Comparison of ENCODE assay signal across 15 cellular contexts in genomic region chr19:51098366-51099069, GRCh38. TPM values are rescaled to one million over a fixed set of nuclear protein-coding genes. Genes with fewer than 3 reads are reported as not detected.
A peak's percentile ranks its signal among the peaks of the same experiment; 100 is the strongest.
DNase-seq lines count a peak whose midpoint lies in the region; ATAC-seq and TF ChIP-seq lines count a peak whose summit lies in the region.
"Had no signal": no experiment of that assay in that cellular context is flagged by ENCODE, and none has a peak within 500 bp of the region (broad histone marks: within the 10 kb centered on the region; RNA-seq: fewer than 3 reads in every experiment).

No MANE protein-coding gene starts in this region.

- H3K4me1 ChIP-seq in PC-9 (replicated peaks; ENCODE audit: insufficient read depth), result no peaks in the 10 kb centered on the region
- H3K4me1 ChIP-seq: breast epithelium had no signal

- no peaks in the 10 kb centered on the region for H3K9me3 ChIP-seq in PC-9 (ENCODE audit: insufficient read depth, low read depth)
- H3K9me3 ChIP-seq: breast epithelium had no signal

- peaks cover 37% of the 10 kb centered on the region for H3K36me3 Mint-ChIP-seq in activated CD4-positive, alpha-beta T cell treated with anti-CD3 and anti-CD28 coated beads, Interleukin-2, amount 10 ng/mL, durations not matched to agents 24 days and 14 days (ENCODE audit: low read depth)
- H3K36me3 Mint-ChIP-seq in activated naive CD4-positive, alpha-beta T cell treated with anti-CD3 and anti-CD28 coated beads, Interleukin-2, amount 50 U/mL, for 72 hours, result peaks cover 6 to 12% of the 10 kb centered on the region in 2 donors

- no peak overlapping the region for H3K4me3 ChIP-seq in PC-9

- H3K9me2 ChIP-seq in PC-9 (ENCODE audit: insufficient read depth), result no peaks in the 10 kb centered on the region

- 0 out of 2 replicates have a peak, but pooled peaks cover under 1% of the 10 kb centered on the region for H3K79me2 ChIP-seq in PC-9 (ENCODE audit: low read depth)

- no peak for TF ChIP-seq CTCF in PC-9 (conservative IDR thresholded peaks at IDR 0.05)

- H2AFZ ChIP-seq in PC-9, result no peak overlapping the region

- H3K27ac Mint-ChIP-seq in activated CD4-positive, alpha-beta T cell treated with anti-CD3 and anti-CD28 coated beads, Interleukin-2, amount 10 ng/mL, durations not matched to agents 24 days and 14 days, result no peak overlapping the region
- no peak overlapping the region for H3K27ac Mint-ChIP-seq in activated naive CD4-positive, alpha-beta T cell treated with anti-CD3 and anti-CD28 coated beads, Interleukin-2, amount 50 U/mL, for 72 hours
- H3K27ac Mint-ChIP-seq: mesothelial cell of epicardium had no signal

- no peaks in the 10 kb centered on the region for H3K9me3 Mint-ChIP-seq in activated CD4-positive, alpha-beta T cell treated with anti-CD3 and anti-CD28 coated beads, Interleukin-2, amount 10 ng/mL, durations not matched to agents 24 days and 14 days
- no peaks in the 10 kb centered on the region for H3K9me3 Mint-ChIP-seq in activated naive CD4-positive, alpha-beta T cell treated with anti-CD3 and anti-CD28 coated beads, Interleukin-2, amount 50 U/mL, for 72 hours
- H3K9me3 Mint-ChIP-seq: mesothelial cell of epicardium had no signal

- peaks cover 46% of the 10 kb centered on the region for H4K20me1 ChIP-seq in PC-9 (ENCODE audit: insufficient read depth)

- POLR2A ChIA-PET in PC-9 (lab: Charles Lee; ENCODE audit: unreplicated experiment), result no interaction called here

- peak; percentile 60 to 73 for ATAC-seq in activated naive CD4-positive, alpha-beta T cell treated with anti-CD3 and anti-CD28 coated beads, Interleukin-2, amount 50 U/mL, for 72 hours
- ATAC-seq in stimulated activated naive CD8-positive, alpha-beta T cell treated with anti-CD3 and anti-CD28 coated beads, Interleukin-15, Interleukin-2, amounts not matched to agents 100 U/mL and 50 U/mL, for 24 hours, result peak; percentile 60
- ATAC-seq in HG02870 (IDR thresholded peaks at IDR 0.05; ENCODE audit: unreplicated experiment) (no peak), GM18519 (IDR thresholded peaks at IDR 0.05; ENCODE audit: low FRiP score, unreplicated experiment) (no peak)
- ATAC-seq: PC-3 had no signal

- peaks cover 28% of the 10 kb centered on the region; the same call in 1 of the 2 replicates for H3F3A ChIP-seq in PC-9 (ENCODE audit: insufficient read depth, low read depth)

- H3K27ac ChIP-seq in PC-9, result no peak overlapping the region
- H3K27ac ChIP-seq: breast epithelium, HL-60 had no signal

- H3K27me3 Mint-ChIP-seq in activated CD4-positive, alpha-beta T cell treated with anti-CD3 and anti-CD28 coated beads, Interleukin-2, amount 10 ng/mL, durations not matched to agents 24 days and 14 days, result no peaks in the 10 kb centered on the region

- H3K27me3 ChIP-seq in PC-9 (ENCODE audit: insufficient read depth, low read depth), result no peaks in the 10 kb centered on the region
- H3K27me3 ChIP-seq: breast epithelium had no signal

- intact Hi-C loops in activated CD4-positive, alpha-beta T cell treated with anti-CD3 and anti-CD28 coated beads, Interleukin-2, amount 10 ng/mL, durations not matched to agents 24 days and 14 days (cut with micrococcal nuclease), result loop anchor here (5.0 kb wide), 1 partner anchor 171 kb away; no protein-coding TSS in a partner anchor
- intact Hi-C loops in PC-9 (cut with micrococcal nuclease; ENCODE audit: unreplicated experiment), result loop anchor here (5.0 kb wide), 2 partner anchors 296 to 316 kb away; no protein-coding TSS in a partner anchor

- H3K4me1 Mint-ChIP-seq in activated CD4-positive, alpha-beta T cell treated with anti-CD3 and anti-CD28 coated beads, Interleukin-2, amount 10 ng/mL, durations not matched to agents 24 days and 14 days, result peaks cover 24% of the 10 kb centered on the region

- peak; percentile 77 for DNase-seq in activated CD4-positive, alpha-beta T cell treated with anti-CD3 and anti-CD28 coated beads, Interleukin-2, amount 10 ng/mL, durations not matched to agents 24 days and 14 days
- no peak for DNase-seq in activated naive CD4-positive, alpha-beta T cell treated with anti-CD3 and anti-CD28 coated beads, Interleukin-2, amount 50 U/mL, for 72 hours (ENCODE audit: low spot score in 2 of 2)
- DNase-seq in iPS-NIHi7 (ENCODE audit: extremely low spot score) (peak; percentile 63), dermis blood vessel endothelial cell (no peak), PC-9 (no peak)
- peak; percentile 36 for DNase-seq in stimulated activated naive CD8-positive, alpha-beta T cell treated with anti-CD3 and anti-CD28 coated beads, Interleukin-15, Interleukin-2, amounts not matched to agents 100 U/mL and 50 U/mL, for 24 hours
- DNase-seq: NCI-H1417 treated with DMSO at 0.1 percent for 48 hours, PC-3 had no signal

- CTCF ChIA-PET in PC-9 (lab: Charles Lee), result interaction anchor here (0.6 kb wide), 1 partner anchor 558 kb away, joined by 3 read pairs; no protein-coding TSS in a partner anchor

- H3K4me3 Mint-ChIP-seq in activated CD4-positive, alpha-beta T cell treated with anti-CD3 and anti-CD28 coated beads, Interleukin-2, amount 10 ng/mL, durations not matched to agents 24 days and 14 days, result peak overlapping the region; percentile 12
- H3K4me3 Mint-ChIP-seq: mesothelial cell of epicardium had no signal

- no TSS peak for BruUV-seq in PC-9 (replicated peaks; lab: Mats Ljungman, UMichigan)

- peaks cover 5% of the 10 kb centered on the region; the same call in 1 of the 2 replicates for H3K36me3 ChIP-seq in PC-9 (ENCODE audit: low read depth)
- H3K36me3 ChIP-seq: breast epithelium had no signal

- H3K4me2 ChIP-seq in PC-9, result no peak overlapping the region

RNA-seq across cellular contexts. Expression of gene CTU1, which starts 9.7 kb away (rescaled TPM):
- 12.8 and 13.4 TPM in 2 replicates for total RNA-seq in activated CD4-positive, alpha-beta T cell treated with anti-CD3 and anti-CD28 coated beads, Interleukin-2, amount 10 ng/mL, durations not matched to agents 24 days and 14 days
- total RNA-seq in activated naive CD4-positive, alpha-beta T cell treated with anti-CD3 and anti-CD28 coated beads, Interleukin-2, amount 50 U/mL, for 72 hours, result 10 to 100 TPM in 1 of 2 donors, 1 to 10 TPM in 1; 9.8 to 11.2 TPM
- total RNA-seq in dermis blood vessel endothelial cell, result 10.0 and 15.8 TPM in 2 replicates
- total RNA-seq in PC-9 (2021), result 7.2 and 12.6 TPM in 2 replicates

RNA-seq across cellular contexts. Expression of gene KLK14, which starts 15.8 kb away (rescaled TPM):
- 0.91 and 1.1 TPM in 2 replicates for total RNA-seq in activated CD4-positive, alpha-beta T cell treated with anti-CD3 and anti-CD28 coated beads, Interleukin-2, amount 10 ng/mL, durations not matched to agents 24 days and 14 days
- total RNA-seq in activated naive CD4-positive, alpha-beta T cell treated with anti-CD3 and anti-CD28 coated beads, Interleukin-2, amount 50 U/mL, for 72 hours, result under 1 TPM; 0.68 to 0.80 TPM
- total RNA-seq in dermis blood vessel endothelial cell (not detected in 2 replicates), PC-9 (2021) (0.35 and 0.57 TPM in 2 replicates)
- total RNA-seq: fibroblast of villous mesenchyme, PC-3, skeletal muscle tissue had no signal

RNA-seq across cellular contexts. Expression of gene SIGLEC9, which starts 26.2 kb away (rescaled TPM):
- 0.33 and 0.52 TPM in 2 replicates for total RNA-seq in activated CD4-positive, alpha-beta T cell treated with anti-CD3 and anti-CD28 coated beads, Interleukin-2, amount 10 ng/mL, durations not matched to agents 24 days and 14 days
- 1 to 10 TPM in 1 of 2 donors, under 1 TPM in 1; 0.87 to 1.1 TPM for total RNA-seq in activated naive CD4-positive, alpha-beta T cell treated with anti-CD3 and anti-CD28 coated beads, Interleukin-2, amount 50 U/mL, for 72 hours
- total RNA-seq in dermis blood vessel endothelial cell, result 0.19 TPM in 1 of 2 replicates, not detected in the other
- total RNA-seq in PC-9 (2021), result not detected in 2 replicates
- total RNA-seq: fibroblast of villous mesenchyme, mesothelial cell of epicardium, PC-3 had no signal

RNA-seq across cellular contexts. Expression of gene KLK13, which starts 33.6 kb away (rescaled TPM):
- not detected in 2 replicates for total RNA-seq in activated CD4-positive, alpha-beta T cell treated with anti-CD3 and anti-CD28 coated beads, Interleukin-2, amount 10 ng/mL, durations not matched to agents 24 days and 14 days
- not detected for total RNA-seq in activated naive CD4-positive, alpha-beta T cell treated with anti-CD3 and anti-CD28 coated beads, Interleukin-2, amount 50 U/mL, for 72 hours
- total RNA-seq in dermis blood vessel endothelial cell, result not detected in 2 replicates
- total RNA-seq in PC-9 (2021), result not detected in 2 replicates
- total RNA-seq: breast epithelium, fibroblast of villous mesenchyme, PC-3, skeletal muscle tissue had no signal

RNA-seq across cellular contexts. Expression of gene SIGLEC7, which starts 43.6 kb away (rescaled TPM):
- total RNA-seq in activated CD4-positive, alpha-beta T cell treated with anti-CD3 and anti-CD28 coated beads, Interleukin-2, amount 10 ng/mL, durations not matched to agents 24 days and 14 days, result not detected in 2 replicates
- under 1 TPM in 1 of 2 donors, not detected in 1; 0.34 TPM for total RNA-seq in activated naive CD4-positive, alpha-beta T cell treated with anti-CD3 and anti-CD28 coated beads, Interleukin-2, amount 50 U/mL, for 72 hours
- total RNA-seq in dermis blood vessel endothelial cell (not detected in 2 replicates), PC-9 (2021) (not detected in 2 replicates)
- total RNA-seq: fibroblast of villous mesenchyme, mesothelial cell of epicardium, PC-3 had no signal

Comparison
In these comparisons a context has a peak if more than half of its experiments do, and no peak if none do; other contexts are left out.
1. DNase-seq: peak in activated CD4-positive, alpha-beta T cell treated with anti-CD3 and anti-CD28 coated beads, Interleukin-2, amount 10 ng/mL, durations not matched to agents 24 days and 14 days (single experiment), iPS-NIHi7 (single experiment) and stimulated activated naive CD8-positive, alpha-beta T cell treated with anti-CD3 and anti-CD28 coated beads, Interleukin-15, Interleukin-2, amounts not matched to agents 100 U/mL and 50 U/mL, for 24 hours (single experiment); none in activated naive CD4-positive, alpha-beta T cell treated with anti-CD3 and anti-CD28 coated beads, Interleukin-2, amount 50 U/mL, for 72 hours (0 of 2), dermis blood vessel endothelial cell (single experiment) and PC-9 (0 of 2).
2. ATAC-seq: peak in activated naive CD4-positive, alpha-beta T cell treated with anti-CD3 and anti-CD28 coated beads, Interleukin-2, amount 50 U/mL, for 72 hours (2 of 2) and stimulated activated naive CD8-positive, alpha-beta T cell treated with anti-CD3 and anti-CD28 coated beads, Interleukin-15, Interleukin-2, amounts not matched to agents 100 U/mL and 50 U/mL, for 24 hours (single experiment); none in HG02870 (single experiment) and GM18519 (single experiment).